ENCODE assay signal across 10 cellular contexts in genomic region chr6:149483302-149483701, GRCh38. TPM values are rescaled to one million over a fixed set of nuclear protein-coding genes. Genes with fewer than 3 reads are reported as not detected.
A peak's percentile ranks its signal among the peaks of the same experiment; 100 is the strongest.
DNase-seq lines count a peak whose midpoint lies in the region; ATAC-seq and TF ChIP-seq lines count a peak whose summit lies in the region.
"Had no signal": no experiment of that assay in that cellular context is flagged by ENCODE, and none has a peak within 500 bp of the region (broad histone marks: within the 10 kb centered on the region; RNA-seq: fewer than 3 reads in every experiment).

No MANE protein-coding gene starts in this region.

- CTCF ChIA-PET in activated CD4-positive, alpha-beta memory T cell treated with anti-CD3 and anti-CD28 coated beads for 36 hours (lab: Charles Lee): interaction anchor here (0.6 to 3.2 kb wide), 9 partner anchors 12 to 1334 kb away, joined by 3 to 53 read pairs (median 4); no protein-coding TSS in a partner anchor

- ATAC-seq in GM18511 (IDR thresholded peaks at IDR 0.05; ENCODE audit: unreplicated experiment): peak; percentile 10
- no peak for ATAC-seq in GM21529 (IDR thresholded peaks at IDR 0.05; ENCODE audit: unreplicated experiment)
- ATAC-seq in left colon: no peak
- no peak for ATAC-seq in HG03439 (IDR thresholded peaks at IDR 0.05; ENCODE audit: unreplicated experiment)

- intact Hi-C loops in CD14-positive monocyte (cut with micrococcal nuclease) (no loop called here), left colon (cut with DNase I, micrococcal nuclease) (no loop called here)
- intact Hi-C loops in activated CD4-positive, alpha-beta memory T cell treated with anti-CD3 and anti-CD28 coated beads for 36 hours (cut with micrococcal nuclease): no loop called here

- H3K27me3 Mint-ChIP-seq in CD14-positive monocyte (ENCODE audit: low read depth in 3 of 3): peaks cover 0 to 5% (median 0%) of the 10 kb centered on the region in 3 donors
- no peaks in the 10 kb centered on the region for H3K27me3 Mint-ChIP-seq in activated CD4-positive, alpha-beta memory T cell treated with anti-CD3 and anti-CD28 coated beads for 36 hours

- DNase-seq in CD14-positive monocyte (ENCODE audit: low spot score): no peak
- no peak for DNase-seq in activated CD4-positive, alpha-beta memory T cell treated with anti-CD3 and anti-CD28 coated beads for 36 hours
- no peak for DNase-seq in stimulated activated CD4-positive, alpha-beta T cell treated with anti-CD3 and anti-CD28 coated beads, Interleukin-15, amount 100 ng/mL, for 24 hours
- no peak for DNase-seq in left colon
- DNase-seq: NCI-H1436, uterus had no signal

- H3K9me3 Mint-ChIP-seq in CD14-positive monocyte: no peaks in the 10 kb centered on the region
- H3K9me3 Mint-ChIP-seq in activated CD4-positive, alpha-beta memory T cell treated with anti-CD3 and anti-CD28 coated beads for 36 hours: no peaks in the 10 kb centered on the region

- peak overlapping the region; percentile 83 to 92 for H3K4me3 Mint-ChIP-seq in CD14-positive monocyte
- H3K4me3 Mint-ChIP-seq in activated CD4-positive, alpha-beta memory T cell treated with anti-CD3 and anti-CD28 coated beads for 36 hours: peak overlapping the region; percentile 98

- POLR2A ChIA-PET in activated CD4-positive, alpha-beta memory T cell treated with anti-CD3 and anti-CD28 coated beads for 36 hours (lab: Charles Lee): interaction anchor here (0.7 to 1.8 kb wide), 5 partner anchors 14 to 165 kb away, joined by 3 to 5 read pairs (median 3); partner anchors contain the start of gene TAB2

- peak overlapping the region in 1 of 2 donors; percentile 39 for H3K4me3 ChIP-seq in muscle layer of duodenum (ENCODE audit: low read depth in 1 of 2, low read length in 2 of 2)
- H3K4me3 ChIP-seq: uterus had no signal

- H3K27me3 ChIP-seq in muscle layer of duodenum (ENCODE audit: low read depth, low read length): no peaks in the 10 kb centered on the region
- H3K27me3 ChIP-seq: uterus had no signal

- peak overlapping the region; percentile 92 to 99 (median 98) for H3K27ac Mint-ChIP-seq in CD14-positive monocyte
- peak overlapping the region; percentile 98 for H3K27ac Mint-ChIP-seq in activated CD4-positive, alpha-beta memory T cell treated with anti-CD3 and anti-CD28 coated beads for 36 hours

- H3K36me3 ChIP-seq in muscle layer of duodenum (ENCODE audit: control insufficient read depth in 1 of 2, insufficient read depth in 2 of 2, low read length in 2 of 2): no peaks in the 10 kb centered on the region
- H3K36me3 ChIP-seq: uterus had no signal

- no peak for TF ChIP-seq CTCF in CD14-positive monocyte (IDR thresholded peaks at IDR 0.05)

- peak overlapping the region; percentile 77 for H3K27ac ChIP-seq in muscle layer of duodenum (ENCODE audit: low read length)

- peaks cover 0 to 5% of the 10 kb centered on the region in 2 donors for H3K4me1 ChIP-seq in muscle layer of duodenum (ENCODE audit: control insufficient read depth in 1 of 2, insufficient read depth in 2 of 2, low read length in 2 of 2)
- H3K4me1 ChIP-seq: uterus had no signal

- peaks cover 6% of the 10 kb centered on the region in 2 donors for H3K36me3 Mint-ChIP-seq in CD14-positive monocyte
- peaks cover 62% of the 10 kb centered on the region for H3K36me3 Mint-ChIP-seq in activated CD4-positive, alpha-beta memory T cell treated with anti-CD3 and anti-CD28 coated beads for 36 hours

- H3K9me3 ChIP-seq in muscle layer of duodenum (ENCODE audit: control insufficient read depth in 1 of 2, low read length in 2 of 2): no peaks in the 10 kb centered on the region
- H3K9me3 ChIP-seq: uterus had no signal

- peaks cover 62% of the 10 kb centered on the region for H3K4me1 Mint-ChIP-seq in CD14-positive monocyte
- peaks cover 43% of the 10 kb centered on the region for H3K4me1 Mint-ChIP-seq in activated CD4-positive, alpha-beta memory T cell treated with anti-CD3 and anti-CD28 coated beads for 36 hours (ENCODE audit: low read depth)

RNA-seq across cellular contexts. Expression of gene ZC3H12D, which starts 1.5 kb away (rescaled TPM):
- 1 to 10 TPM in 1 of 2 donors, under 1 TPM in 1; 0.96 to 1.2 TPM for polyA plus RNA-seq in CD14-positive monocyte
- total RNA-seq in activated CD4-positive, alpha-beta memory T cell treated with anti-CD3 and anti-CD28 coated beads for 36 hours: 100 to 1,000 TPM; 124 to 129 TPM
- 1 to 10 TPM; 4.3 to 8.7 TPM for total RNA-seq in left colon

Comparison
In these comparisons a context has a peak if more than half of its experiments do, and no peak if none do; other contexts are left out.
1. RNA of gene ZC3H12D, which starts 1.5 kb away (total RNA-seq): 124 to 129 TPM in activated CD4-positive, alpha-beta memory T cell treated with anti-CD3 and anti-CD28 coated beads for 36 hours; 4.3 to 8.7 TPM in left colon; every median in the first group is over 10 times any median in the second.